ENCODE assay signal across 1 cellular context in genomic region chr1:61450454-61451213, GRCh38.
TF ChIP-seq lines count a peak whose summit lies in the region.

No MANE protein-coding gene starts in this region.

TF ChIP-seq in HepG2, 621 proteins besides CTCF, POLR2A, EP300 and RAD21 (continued from another document and continues in another):
- TF ChIP-seq, protein P1, sequence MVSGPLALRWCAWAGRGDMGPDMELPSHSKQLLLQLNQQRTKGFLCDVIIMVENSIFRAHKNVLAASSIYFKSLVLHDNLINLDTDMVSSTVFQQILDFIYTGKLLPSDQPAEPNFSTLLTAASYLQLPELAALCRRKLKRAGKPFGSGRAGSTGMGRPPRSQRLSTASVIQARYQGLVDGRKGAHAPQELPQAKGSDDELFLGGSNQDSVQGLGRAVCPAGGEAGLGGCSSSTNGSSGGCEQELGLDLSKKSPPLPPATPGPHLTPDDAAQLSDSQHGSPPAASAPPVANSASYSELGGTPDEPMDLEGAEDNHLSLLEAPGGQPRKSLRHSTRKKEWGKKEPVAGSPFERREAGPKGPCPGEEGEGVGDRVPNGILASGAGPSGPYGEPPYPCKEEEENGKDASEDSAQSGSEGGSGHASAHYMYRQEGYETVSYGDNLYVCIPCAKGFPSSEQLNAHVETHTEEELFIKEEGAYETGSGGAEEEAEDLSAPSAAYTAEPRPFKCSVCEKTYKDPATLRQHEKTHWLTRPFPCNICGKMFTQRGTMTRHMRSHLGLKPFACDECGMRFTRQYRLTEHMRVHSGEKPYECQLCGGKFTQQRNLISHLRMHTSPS (CRISPR knock-in tag; IDR thresholded peaks at IDR 0.05; ENCODE audit: low read depth): no peak
- TF ChIP-seq GLI4 (CRISPR knock-in tag; IDR thresholded peaks at IDR 0.05; ENCODE audit: borderline replicate concordance) (no peak), ZNF652 (CRISPR knock-in tag; IDR thresholded peaks at IDR 0.05; ENCODE audit: borderline replicate concordance, low read depth) (peak; percentile 32; the same call in 1 of the 2 replicates), CBX5 (CRISPR knock-in tag; IDR thresholded peaks at IDR 0.05; ENCODE audit: borderline replicate concordance) (no peak), ZBTB33 (CRISPR knock-in tag; IDR thresholded peaks at IDR 0.05) (no peak), FOXC1 (CRISPR knock-in tag; IDR thresholded peaks at IDR 0.05; ENCODE audit: borderline replicate concordance) (no peak), EED (CRISPR knock-in tag; IDR thresholded peaks at IDR 0.05) (no peak), ZNF644 (CRISPR knock-in tag; IDR thresholded peaks at IDR 0.05; ENCODE audit: low read depth) (no peak), U2AF2 (IDR thresholded peaks at IDR 0.05; ENCODE audit: low read depth, low read length) (no peak), ZFP82 (CRISPR knock-in tag; IDR thresholded peaks at IDR 0.05; ENCODE audit: borderline replicate concordance) (no peak), ZNF883 (CRISPR knock-in tag; IDR thresholded peaks at IDR 0.05; ENCODE audit: not compliant biosample characterization) (no peak), SATB2 (CRISPR knock-in tag; IDR thresholded peaks at IDR 0.05) (no peak), ZIK1 (CRISPR knock-in tag; IDR thresholded peaks at IDR 0.05; ENCODE audit: borderline replicate concordance, low read depth) (no peak), U2AF1 (optimal IDR thresholded peaks at IDR 0.05; ENCODE audit: low read depth, low read length) (no peak), ZFYVE20 (CRISPR knock-in tag; IDR thresholded peaks at IDR 0.05; ENCODE audit: borderline replicate concordance, low read depth) (no peak), PHF21A (CRISPR knock-in tag; IDR thresholded peaks at IDR 0.05) (peak; percentile 37; the same call in 1 of the 2 replicates), FOXM1 (CRISPR knock-in tag; IDR thresholded peaks at IDR 0.05) (no peak), ZNF101 (CRISPR knock-in tag; IDR thresholded peaks at IDR 0.05; ENCODE audit: borderline replicate concordance, low read depth) (no peak), ZSCAN31 (CRISPR knock-in tag; IDR thresholded peaks at IDR 0.05; ENCODE audit: low read depth) (no peak), ZBTB4 (CRISPR knock-in tag; IDR thresholded peaks at IDR 0.05; ENCODE audit: borderline replicate concordance) (no peak), JUNB (CRISPR knock-in tag; IDR thresholded peaks at IDR 0.05; ENCODE audit: borderline replicate concordance) (no peak), NFATC3 (CRISPR knock-in tag; IDR thresholded peaks at IDR 0.05) (no peak), MBNL3 (CRISPR knock-in tag; conservative IDR thresholded peaks at IDR 0.05) (no peak), SALL1 (CRISPR knock-in tag; IDR thresholded peaks at IDR 0.05) (peak; percentile 84), ZNF530 (CRISPR knock-in tag; IDR thresholded peaks at IDR 0.05; ENCODE audit: low read depth) (no peak), NR2F6 (IDR thresholded peaks at IDR 0.05) (no peak), NR2F6 (CRISPR knock-in tag; IDR thresholded peaks at IDR 0.05) (peak; percentile 41; the same call in 1 of the 2 replicates), ZNF768 (CRISPR knock-in tag; IDR thresholded peaks at IDR 0.05) (no peak), HMG20B (CRISPR knock-in tag; conservative IDR thresholded peaks at IDR 0.05) (no peak), MTF1 (CRISPR knock-in tag; IDR thresholded peaks at IDR 0.05) (no peak), CSRNP1 (CRISPR knock-in tag; IDR thresholded peaks at IDR 0.05) (no peak), SRSF4 (IDR thresholded peaks at IDR 0.05; ENCODE audit: low read depth, low read length, poor library complexity, severe bottlenecking) (no peak), ADNP (CRISPR knock-in tag; IDR thresholded peaks at IDR 0.05) (no peak), PRPF4 (IDR thresholded peaks at IDR 0.05; ENCODE audit: low read depth, low read length, poor library complexity, severe bottlenecking) (no peak), CBFB (CRISPR knock-in tag; IDR thresholded peaks at IDR 0.05) (no peak), ZNF232 (CRISPR knock-in tag; IDR thresholded peaks at IDR 0.05; ENCODE audit: borderline replicate concordance) (no peak), SAP130 (CRISPR knock-in tag; IDR thresholded peaks at IDR 0.05; ENCODE audit: low read depth) (peak; percentile 32; the same call in 1 of the 2 replicates), DR1 (CRISPR knock-in tag; IDR thresholded peaks at IDR 0.05) (no peak), MED1 (CRISPR knock-in tag; IDR thresholded peaks at IDR 0.05) (peak; percentile 59), ZNF83 (CRISPR knock-in tag; IDR thresholded peaks at IDR 0.05; ENCODE audit: borderline replicate concordance) (no peak), ZNF737 (CRISPR knock-in tag; IDR thresholded peaks at IDR 0.05; ENCODE audit: borderline replicate concordance) (no peak), FOXA1 (IDR thresholded peaks at IDR 0.05) (no peak), FOXA1 (CRISPR knock-in tag; IDR thresholded peaks at IDR 0.05) (no peak), ZNF274 (CRISPR knock-in tag; IDR thresholded peaks at IDR 0.05) (no peak), TERF1 (CRISPR knock-in tag; IDR thresholded peaks at IDR 0.05) (no peak), ZBTB34 (CRISPR knock-in tag; IDR thresholded peaks at IDR 0.05) (no peak), NAIF1 (CRISPR knock-in tag; IDR thresholded peaks at IDR 0.05; ENCODE audit: borderline replicate concordance) (no peak), ZBTB38 (CRISPR knock-in tag; IDR thresholded peaks at IDR 0.05) (0 out of 2 replicates have a peak, but pooled peaks have one; percentile 20), NR2F2 (IDR thresholded peaks at IDR 0.05; ENCODE audit: borderline replicate concordance, low read depth) (no peak)
- TF ChIP-seq, protein P2, sequence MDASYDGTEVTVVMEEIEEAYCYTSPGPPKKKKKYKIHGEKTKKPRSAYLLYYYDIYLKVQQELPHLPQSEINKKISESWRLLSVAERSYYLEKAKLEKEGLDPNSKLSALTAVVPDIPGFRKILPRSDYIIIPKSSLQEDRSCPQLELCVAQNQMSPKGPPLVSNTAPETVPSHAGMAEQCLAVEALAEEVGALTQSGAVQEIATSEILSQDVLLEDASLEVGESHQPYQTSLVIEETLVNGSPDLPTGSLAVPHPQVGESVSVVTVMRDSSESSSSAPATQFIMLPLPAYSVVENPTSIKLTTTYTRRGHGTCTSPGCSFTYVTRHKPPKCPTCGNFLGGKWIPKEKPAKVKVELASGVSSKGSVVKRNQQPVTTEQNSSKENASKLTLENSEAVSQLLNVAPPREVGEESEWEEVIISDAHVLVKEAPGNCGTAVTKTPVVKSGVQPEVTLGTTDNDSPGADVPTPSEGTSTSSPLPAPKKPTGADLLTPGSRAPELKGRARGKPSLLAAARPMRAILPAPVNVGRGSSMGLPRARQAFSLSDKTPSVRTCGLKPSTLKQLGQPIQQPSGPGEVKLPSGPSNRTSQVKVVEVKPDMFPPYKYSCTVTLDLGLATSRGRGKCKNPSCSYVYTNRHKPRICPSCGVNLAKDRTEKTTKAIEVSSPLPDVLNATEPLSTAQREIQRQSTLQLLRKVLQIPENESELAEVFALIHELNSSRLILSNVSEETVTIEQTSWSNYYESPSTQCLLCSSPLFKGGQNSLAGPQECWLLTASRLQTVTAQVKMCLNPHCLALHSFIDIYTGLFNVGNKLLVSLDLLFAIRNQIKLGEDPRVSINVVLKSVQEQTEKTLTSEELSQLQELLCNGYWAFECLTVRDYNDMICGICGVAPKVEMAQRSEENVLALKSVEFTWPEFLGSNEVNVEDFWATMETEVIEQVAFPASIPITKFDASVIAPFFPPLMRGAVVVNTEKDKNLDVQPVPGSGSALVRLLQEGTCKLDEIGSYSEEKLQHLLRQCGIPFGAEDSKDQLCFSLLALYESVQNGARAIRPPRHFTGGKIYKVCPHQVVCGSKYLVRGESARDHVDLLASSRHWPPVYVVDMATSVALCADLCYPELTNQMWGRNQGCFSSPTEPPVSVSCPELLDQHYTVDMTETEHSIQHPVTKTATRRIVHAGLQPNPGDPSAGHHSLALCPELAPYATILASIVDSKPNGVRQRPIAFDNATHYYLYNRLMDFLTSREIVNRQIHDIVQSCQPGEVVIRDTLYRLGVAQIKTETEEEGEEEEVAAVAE (CRISPR knock-in tag; IDR thresholded peaks at IDR 0.05; ENCODE audit: borderline replicate concordance): no peak
- TF ChIP-seq, protein P3, sequence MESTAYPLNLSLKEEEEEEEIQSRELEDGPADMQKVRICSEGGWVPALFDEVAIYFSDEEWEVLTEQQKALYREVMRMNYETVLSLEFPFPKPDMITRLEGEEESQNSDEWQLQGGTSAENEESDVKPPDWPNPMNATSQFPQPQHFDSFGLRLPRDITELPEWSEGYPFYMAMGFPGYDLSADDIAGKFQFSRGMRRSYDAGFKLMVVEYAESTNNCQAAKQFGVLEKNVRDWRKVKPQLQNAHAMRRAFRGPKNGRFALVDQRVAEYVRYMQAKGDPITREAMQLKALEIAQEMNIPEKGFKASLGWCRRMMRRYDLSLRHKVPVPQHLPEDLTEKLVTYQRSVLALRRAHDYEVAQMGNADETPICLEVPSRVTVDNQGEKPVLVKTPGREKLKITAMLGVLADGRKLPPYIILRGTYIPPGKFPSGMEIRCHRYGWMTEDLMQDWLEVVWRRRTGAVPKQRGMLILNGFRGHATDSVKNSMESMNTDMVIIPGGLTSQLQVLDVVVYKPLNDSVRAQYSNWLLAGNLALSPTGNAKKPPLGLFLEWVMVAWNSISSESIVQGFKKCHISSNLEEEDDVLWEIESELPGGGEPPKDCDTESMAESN (CRISPR knock-in tag; conservative IDR thresholded peaks at IDR 0.05): no peak
